Comparison of ENCODE assay signal across 26 cellular contexts in genomic region chr22:32562396-32562795, GRCh38.
DNase-seq lines count a peak whose midpoint lies in the region; ATAC-seq lines count a peak whose summit lies in the region.
"Had no signal": no experiment of that assay in that cellular context is flagged by ENCODE, and none has a peak within 500 bp of the region (broad histone marks: within the 10 kb centered on the region; RNA-seq: fewer than 3 reads in every experiment).

No MANE protein-coding gene starts in this region.

- H3K14ac ChIP-seq in trophoblast cell (ENCODE audit: low read length) = no peak overlapping the region

- peak; percentile 41 for DNase-seq in SIG-M5 treated with dmso at 0.1 percent for 504 hours (lab: John Stamatoyannopoulos, UW; ENCODE audit: unreplicated experiment)
- DNase-seq in SIG-M5 (lab: John Stamatoyannopoulos, UW) = no peak
- no peak for DNase-seq in Right ventricle myocardium superior
- peak; percentile 45 to 50 for DNase-seq in trophoblast cell
- no peak for DNase-seq in NCI-H1694 treated with DMSO at 0.1 percent for 48 hours (lab: John Stamatoyannopoulos, UW)
- no peak for DNase-seq in NCI-H69 (lab: John Stamatoyannopoulos, UW)
- no peak for DNase-seq in DMS153 (lab: John Stamatoyannopoulos, UW)
- DNase-seq: activated CD4-positive, alpha-beta T cell treated with anti-CD3 and anti-CD28 coated beads for 36 hours; activated CD8-positive, alpha-beta memory T cell treated with anti-CD3 and anti-CD28 coated beads for 24 hours; activated T-cell treated with anti-CD3 and anti-CD28 coated beads, Interleukin-2, amount 50 U/mL, for 1 hour; colonic mucosa; effector memory CD8-positive, alpha-beta T cell; GOT3; KBM-7; NCI-H1436 treated with DMSO at 0.1 percent for 48 hours; NCI-H510A; nucleus accumbens; stimulated activated CD4-positive, alpha-beta T cell treated with anti-CD3 and anti-CD28 coated beads, Interleukin-4, amount 100 ng/mL, for 24 hours; stimulated activated naive B cell treated with anti-CD40 and anti-IgM and Interleukin-4, amounts not matched to agents 10 μg/mL and 1 μg/mL and 100 μg/mL, for 72 hours; T-helper 17 cell had no signal

- peak; percentile 30 for ATAC-seq in Right ventricle myocardium superior (ENCODE audit: poor library complexity)
- ATAC-seq: activated CD4-positive, alpha-beta T cell treated with anti-CD3 and anti-CD28 coated beads for 36 hours; effector memory CD8-positive, alpha-beta T cell; stimulated activated naive B cell treated with anti-CD40 and anti-IgM and Interleukin-4, amounts not matched to agents 10 μg/mL and 1 μg/mL and 100 μg/mL, for 72 hours; T-helper 17 cell had no signal

- intact Hi-C loops in Right ventricle myocardium superior (cut with DNase I) = no loop called here

- H3K23ac ChIP-seq in trophoblast cell (ENCODE audit: low read length) = no peak overlapping the region

- H3K27ac ChIP-seq in trophoblast cell (ENCODE audit: low read depth, low read length) (no peak overlapping the region), urinary bladder (ENCODE audit: low read depth) (peak overlapping the region; percentile 25)
- H3K27ac ChIP-seq: 22Rv1, colonic mucosa, SK-N-MC, thoracic aorta had no signal

- H3K79me1 ChIP-seq in trophoblast cell (ENCODE audit: low read length) = peaks cover 7% of the 10 kb centered on the region

- H3K4me2 ChIP-seq in trophoblast cell (ENCODE audit: low read length) = no peak overlapping the region

- H2AK5ac ChIP-seq in trophoblast cell (ENCODE audit: low read length) = no peak overlapping the region

- H3K4ac ChIP-seq in trophoblast cell (ENCODE audit: low read depth, low read length) = no peak overlapping the region

- no peak overlapping the region for H3K18ac ChIP-seq in trophoblast cell (ENCODE audit: low read length)

- H3K4me1 ChIP-seq in trophoblast cell (ENCODE audit: control insufficient read depth in 1 of 2, insufficient read depth in 2 of 2, low read length in 2 of 2) (peaks cover 9 to 16% of the 10 kb centered on the region in 2 experiments), urinary bladder (ENCODE audit: insufficient read depth) (peaks cover 2% of the 10 kb centered on the region)

- H2BK12ac ChIP-seq in trophoblast cell (ENCODE audit: low read length) = no peak overlapping the region

- no peaks in the 10 kb centered on the region for H3K9me3 ChIP-seq in trophoblast cell (ENCODE audit: insufficient read depth, low read depth, low read length)
- H3K9me3 ChIP-seq: adrenal gland, colonic mucosa, esophagus muscularis mucosa, thoracic aorta had no signal

- no peak overlapping the region for H4K8ac ChIP-seq in trophoblast cell (ENCODE audit: low read depth, low read length)

- peak overlapping the region; percentile 30 for H2BK120ac ChIP-seq in trophoblast cell (ENCODE audit: insufficient read depth, low read length, poor library complexity)

- no peaks in the 10 kb centered on the region for H3K27me3 ChIP-seq in trophoblast cell (ENCODE audit: insufficient read depth, low read length)
- H3K27me3 ChIP-seq: adrenal gland, colonic mucosa had no signal

- no peak overlapping the region for H2AFZ ChIP-seq in trophoblast cell (ENCODE audit: insufficient read depth, low read length, poor library complexity)

- no peak overlapping the region for H2BK5ac ChIP-seq in trophoblast cell (ENCODE audit: low read depth, low read length, poor library complexity)

- H4K12ac ChIP-seq in trophoblast cell (ENCODE audit: low read depth, low read length) = no peak overlapping the region

- no peaks in the 10 kb centered on the region for H3K36me3 ChIP-seq in trophoblast cell (ENCODE audit: control insufficient read depth in 1 of 2, insufficient read depth in 2 of 2, low read length in 2 of 2)
- H3K36me3 ChIP-seq in urinary bladder (ENCODE audit: insufficient read depth) = no peaks in the 10 kb centered on the region
- H3K36me3 ChIP-seq: adrenal gland, colonic mucosa, esophagus muscularis mucosa, thoracic aorta had no signal

- no peak overlapping the region for H3K9ac ChIP-seq in trophoblast cell (ENCODE audit: low read length)

- no peaks in the 10 kb centered on the region for H3K79me2 ChIP-seq in trophoblast cell (ENCODE audit: control insufficient read depth, insufficient read depth, low read length, poor library complexity)

- WGBS in trophoblast cell (ENCODE audit: extremely low coverage, insufficient coverage, insufficient read length) = no CpG with 5 or more reads among the region's 8 CpGs
- WGBS in urinary bladder = 58% methylated on average over 8 of the region's 8 CpGs

- H3K4me3 ChIP-seq in trophoblast cell (ENCODE audit: low read depth, low read length) (no peak overlapping the region), urinary bladder (ENCODE audit: low read depth, low read length) (no peak overlapping the region)
- H3K4me3 ChIP-seq: adrenal gland, colonic mucosa, esophagus muscularis mucosa, SK-N-MC, thoracic aorta had no signal

- no peak overlapping the region for H4K91ac ChIP-seq in trophoblast cell (ENCODE audit: low read depth, low read length)

Comparison
In these comparisons a context has a peak if more than half of its experiments do, and no peak if none do; other contexts are left out.
1. DNase-seq: peak in SIG-M5 treated with dmso at 0.1 percent for 504 hours (single experiment) and trophoblast cell (2 of 2); none in SIG-M5 (single experiment), Right ventricle myocardium superior (single experiment), NCI-H1694 treated with DMSO at 0.1 percent for 48 hours (single experiment), NCI-H69 (single experiment) and DMS153 (single experiment).